2 cellular contexts compared by ENCODE assay signal in genomic region chr6:38153511-38153910, GRCh38.
TF ChIP-seq lines count a peak whose summit lies in the region.

No MANE protein-coding gene starts in this region.

TF ChIP-seq in IMR-90, 13 proteins besides CTCF, POLR2A, EP300 and RAD21:
- no peak for TF ChIP-seq SMC3 (IDR thresholded peaks at IDR 0.05; ENCODE audit: low read depth, low read length)
- no peak for TF ChIP-seq ELK1 (IDR thresholded peaks at IDR 0.05; ENCODE audit: borderline replicate concordance, low read depth, low read length)
- TF ChIP-seq USF2 (IDR thresholded peaks at IDR 0.05; ENCODE audit: low read depth, low read length): no peak
- TF ChIP-seq MXI1 (IDR thresholded peaks at IDR 0.05; ENCODE audit: borderline replicate concordance, low read depth, low read length): no peak
- TF ChIP-seq CEBPB (IDR thresholded peaks at IDR 0.05; ENCODE audit: low read depth, low read length): no peak
- no peak for TF ChIP-seq CHD1 (IDR thresholded peaks at IDR 0.05; ENCODE audit: low read depth, low read length)
- TF ChIP-seq RFX5 (IDR thresholded peaks at IDR 0.05; ENCODE audit: low read depth, low read length): no peak
- no peak for TF ChIP-seq BHLHE40 (IDR thresholded peaks at IDR 0.05; ENCODE audit: low read depth, low read length)
- TF ChIP-seq MAFK (IDR thresholded peaks at IDR 0.05; ENCODE audit: low read depth, low read length): no peak
- no peak for TF ChIP-seq MAZ (IDR thresholded peaks at IDR 0.05; ENCODE audit: borderline replicate concordance, low read depth, low read length)
- no peak for TF ChIP-seq FOS (IDR thresholded peaks at IDR 0.05; ENCODE audit: low read depth, low read length)
- TF ChIP-seq NFE2L2 (IDR thresholded peaks at IDR 0.05; ENCODE audit: low read depth, low read length): no peak
- TF ChIP-seq RCOR1 (IDR thresholded peaks at IDR 0.05; ENCODE audit: insufficient replicate concordance, low read length): no peak

TF ChIP-seq in H1, 55 proteins besides CTCF, POLR2A, EP300 and RAD21:
- TF ChIP-seq RXRA (IDR thresholded peaks at IDR 0.05; ENCODE audit: insufficient read depth, low read depth, low read length) (no peak), MAFK (IDR thresholded peaks at IDR 0.05; ENCODE audit: low read depth, low read length) (no peak), SAP30 (IDR thresholded peaks at IDR 0.05; ENCODE audit: insufficient read depth, insufficient replicate concordance, low read length) (no peak), BACH1 (IDR thresholded peaks at IDR 0.05; ENCODE audit: low read length) (no peak), TBP (IDR thresholded peaks at IDR 0.05; ENCODE audit: low read depth, low read length) (no peak), NRF1 (IDR thresholded peaks at IDR 0.05; ENCODE audit: low read depth, low read length) (no peak), SP4 (IDR thresholded peaks at IDR 0.05; ENCODE audit: low read length) (no peak), YY1 (IDR thresholded peaks at IDR 0.05; ENCODE audit: low read depth, low read length) (no peak), KDM1A (IDR thresholded peaks at IDR 0.05; ENCODE audit: borderline replicate concordance, low read length) (no peak), MAX (IDR thresholded peaks at IDR 0.05) (no peak), CREB1 (IDR thresholded peaks at IDR 0.05) (no peak), SIRT6 (IDR thresholded peaks at IDR 0.05; ENCODE audit: low read length) (no peak), GABPA (IDR thresholded peaks at IDR 0.05; ENCODE audit: borderline replicate concordance, insufficient read depth, low read length) (no peak), BCL11A (IDR thresholded peaks at IDR 0.05; ENCODE audit: low read depth in 2 of 2, low read length in 2 of 2) (no peak), RBBP5 (IDR thresholded peaks at IDR 0.05; ENCODE audit: borderline replicate concordance, low read depth, low read length) (no peak), CHD7 (IDR thresholded peaks at IDR 0.05; ENCODE audit: insufficient replicate concordance, low read length) (no peak), POLR2AphosphoS5 (IDR thresholded peaks at IDR 0.05; ENCODE audit: low read depth, low read length) (no peak), JUND (IDR thresholded peaks at IDR 0.05; ENCODE audit: low read length) (no peak), SIX5 (IDR thresholded peaks at IDR 0.05; ENCODE audit: low read depth, low read length) (no peak)
